ENCODE assay signal across 21 cellular contexts in the genomic region with DNA sequence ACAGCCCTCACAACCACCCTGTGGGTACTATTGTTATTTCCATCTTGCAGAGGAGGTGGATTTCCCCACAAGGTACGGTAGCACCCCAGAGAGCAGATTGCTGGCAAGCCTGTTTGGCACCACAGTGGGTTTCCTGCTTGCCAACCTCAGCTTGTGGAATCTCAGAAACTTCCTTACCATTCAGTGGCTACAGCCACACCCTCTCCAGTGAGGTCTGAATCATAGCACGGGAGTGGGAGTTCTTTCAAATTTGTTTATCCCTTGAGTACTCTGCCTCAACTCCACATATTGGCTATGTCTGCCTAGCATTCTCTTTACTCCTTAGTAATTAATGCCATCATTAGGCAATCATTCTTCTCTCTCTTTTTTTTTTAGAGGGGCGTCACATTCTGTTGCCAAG.
DNase-seq lines count a peak whose midpoint lies in the region; ATAC-seq and TF ChIP-seq lines count a peak whose summit lies in the region.
"Had no signal": no experiment of that assay in that cellular context is flagged by ENCODE, and none has a peak within 500 bp of the region (broad histone marks: within the 10 kb centered on the region; RNA-seq: fewer than 3 reads in every experiment).

No MANE protein-coding gene starts in this region.

- H3K36me3 Mint-ChIP-seq in effector memory CD8-positive, alpha-beta T cell (ENCODE audit: insufficient read depth), result no peaks in the 10 kb centered on the region
- no peaks in the 10 kb centered on the region for H3K36me3 Mint-ChIP-seq in WTC11
- H3K36me3 Mint-ChIP-seq: CD4-positive, CD25-positive, alpha-beta regulatory T cell had no signal

- ATAC-seq in left lung (peak; percentile 27), WTC11 (no peak)
- no peak for ATAC-seq in stimulated activated naive CD8-positive, alpha-beta T cell treated with anti-CD3 and anti-CD28 coated beads, Interleukin-15, amount 100 ng/mL, for 72 hours
- ATAC-seq in effector memory CD8-positive, alpha-beta T cell (replicated peaks), result no peak
- ATAC-seq: left ventricle myocardium superior, Panc1 had no signal

- no peak overlapping the region for H3K27ac ChIP-seq in left lung
- H3K27ac ChIP-seq: adrenal gland, ovary had no signal

- H3K9me3 ChIP-seq in left lung, result peaks cover 0 to 11% of the 10 kb centered on the region in 2 donors
- H3K9me3 ChIP-seq: adrenal gland, ovary, SK-N-SH had no signal

- H3K4me1 ChIP-seq in left lung, result no peaks in the 10 kb centered on the region
- H3K4me1 ChIP-seq: adrenal gland had no signal

- intact Hi-C loops in left lung (cut with DNase I), result no loop called here

- H3K4me3 ChIP-seq in cardiac fibroblast (replicated peaks in 1 of 2; ENCODE audit: low read depth in 2 of 2, low read length in 2 of 2), result no peak overlapping the region
- no peak overlapping the region for H3K4me3 ChIP-seq in left lung
- H3K4me3 ChIP-seq: adrenal gland, ovary had no signal

- H3K36me3 ChIP-seq in left lung, result no peaks in the 10 kb centered on the region
- H3K36me3 ChIP-seq: adrenal gland, ovary had no signal

- H3K27ac Mint-ChIP-seq in stimulated activated naive CD8-positive, alpha-beta T cell treated with anti-CD3 and anti-CD28 coated beads, Interleukin-15, amount 100 ng/mL, for 72 hours, result no peak overlapping the region
- H3K27ac Mint-ChIP-seq in effector memory CD8-positive, alpha-beta T cell, result no peak overlapping the region
- H3K27ac Mint-ChIP-seq in WTC11, result no peak overlapping the region
- H3K27ac Mint-ChIP-seq: CD4-positive, CD25-positive, alpha-beta regulatory T cell; stimulated activated naive CD8-positive, alpha-beta T cell treated with anti-CD3 and anti-CD28 coated beads, Interleukin-15, Interleukin-2, amounts not matched to agents 100 ng/mL and 50 ng/mL, for 24 hours had no signal

- POLR2A ChIA-PET in WTC11 (lab: Charles Lee), result no interaction called here

- H3K9me3 Mint-ChIP-seq in stimulated activated naive CD8-positive, alpha-beta T cell treated with anti-CD3 and anti-CD28 coated beads, Interleukin-15, amount 100 ng/mL, for 72 hours, result peaks cover 5 to 10% of the 10 kb centered on the region in 2 donors
- peaks cover 0 to 6% of the 10 kb centered on the region in 2 donors for H3K9me3 Mint-ChIP-seq in effector memory CD8-positive, alpha-beta T cell
- peaks cover 9% of the 10 kb centered on the region for H3K9me3 Mint-ChIP-seq in WTC11

- CTCF ChIA-PET in WTC11 (lab: Charles Lee), result no interaction called here

- H3K4me3 Mint-ChIP-seq in stimulated activated naive CD8-positive, alpha-beta T cell treated with anti-CD3 and anti-CD28 coated beads, Interleukin-15, amount 100 ng/mL, for 72 hours, result no peak overlapping the region
- no peak overlapping the region for H3K4me3 Mint-ChIP-seq in effector memory CD8-positive, alpha-beta T cell
- no peak overlapping the region for H3K4me3 Mint-ChIP-seq in WTC11
- H3K4me3 Mint-ChIP-seq: CD4-positive, CD25-positive, alpha-beta regulatory T cell; stimulated activated naive CD8-positive, alpha-beta T cell treated with anti-CD3 and anti-CD28 coated beads, Interleukin-15, Interleukin-2, amounts not matched to agents 100 ng/mL and 50 ng/mL, for 24 hours had no signal

- peaks cover 0 to 7% of the 10 kb centered on the region in 2 donors for H3K27me3 ChIP-seq in left lung
- H3K27me3 ChIP-seq: adrenal gland, ovary had no signal

- DNase-seq in AG20443 (ENCODE audit: low spot score) (peak; percentile 29), LoVo (ENCODE audit: low spot score) (peak; percentile 40), cardiac fibroblast (ENCODE audit: low read depth in 2 of 2) (peak; percentile 5 to 66), left lung (no peak), WTC11 (ENCODE audit: low spot score) (no peak)
- no peak for DNase-seq in stimulated activated naive CD8-positive, alpha-beta T cell treated with anti-CD3 and anti-CD28 coated beads, Interleukin-15, amount 100 ng/mL, for 72 hours
- no peak for DNase-seq in effector memory CD8-positive, alpha-beta T cell
- no peak for DNase-seq in activated CD4-positive, alpha-beta T cell treated with anti-CD3 and anti-CD28 coated beads for 1 hour
- DNase-seq: ACHN; activated effector memory CD4-positive, alpha-beta T cell treated with Interleukin-2 at 50 U/mL for 16 hours; adrenal gland; CD4-positive, CD25-positive, alpha-beta regulatory T cell; left ventricle myocardium superior; NCI-H1436 treated with DMSO at 0.1 percent for 48 hours; NCI-H82; ovary; stimulated activated CD4-positive, alpha-beta T cell treated with anti-CD3 and anti-CD28 coated beads, Interleukin-2, amount 100 ng/mL, for 24 hours; T1000 had no signal

- H3K27me3 Mint-ChIP-seq in stimulated activated naive CD8-positive, alpha-beta T cell treated with anti-CD3 and anti-CD28 coated beads, Interleukin-15, amount 100 ng/mL, for 72 hours, result peaks cover 33% of the 10 kb centered on the region
- peaks cover 29 to 50% of the 10 kb centered on the region in 2 donors for H3K27me3 Mint-ChIP-seq in effector memory CD8-positive, alpha-beta T cell
- peaks cover 8% of the 10 kb centered on the region for H3K27me3 Mint-ChIP-seq in WTC11 (ENCODE audit: low read depth)

- no peaks in the 10 kb centered on the region for H3K4me1 Mint-ChIP-seq in stimulated activated naive CD8-positive, alpha-beta T cell treated with anti-CD3 and anti-CD28 coated beads, Interleukin-15, amount 100 ng/mL, for 72 hours
- no peaks in the 10 kb centered on the region for H3K4me1 Mint-ChIP-seq in effector memory CD8-positive, alpha-beta T cell (ENCODE audit: low read depth in 2 of 2)
- peaks cover 2% of the 10 kb centered on the region; the same call in 1 of the 2 replicates for H3K4me1 Mint-ChIP-seq in WTC11
- H3K4me1 Mint-ChIP-seq: CD4-positive, CD25-positive, alpha-beta regulatory T cell had no signal

- TF ChIP-seq CTCF in cardiac fibroblast (IDR thresholded peaks at IDR 0.05; ENCODE audit: low read depth, low read length) (no peak), left lung (IDR thresholded peaks at IDR 0.05) (no peak), WTC11 (IDR thresholded peaks at IDR 0.05) (no peak)

TF ChIP-seq in WTC11, 78 proteins besides CTCF, POLR2A, EP300 and RAD21 (continues in another document):
- TF ChIP-seq JUN (CRISPR knock-in tag; IDR thresholded peaks at IDR 0.05), result no peak
- TF ChIP-seq SP1 (CRISPR knock-in tag; conservative IDR thresholded peaks at IDR 0.05), result no peak
- TF ChIP-seq, protein P1, sequence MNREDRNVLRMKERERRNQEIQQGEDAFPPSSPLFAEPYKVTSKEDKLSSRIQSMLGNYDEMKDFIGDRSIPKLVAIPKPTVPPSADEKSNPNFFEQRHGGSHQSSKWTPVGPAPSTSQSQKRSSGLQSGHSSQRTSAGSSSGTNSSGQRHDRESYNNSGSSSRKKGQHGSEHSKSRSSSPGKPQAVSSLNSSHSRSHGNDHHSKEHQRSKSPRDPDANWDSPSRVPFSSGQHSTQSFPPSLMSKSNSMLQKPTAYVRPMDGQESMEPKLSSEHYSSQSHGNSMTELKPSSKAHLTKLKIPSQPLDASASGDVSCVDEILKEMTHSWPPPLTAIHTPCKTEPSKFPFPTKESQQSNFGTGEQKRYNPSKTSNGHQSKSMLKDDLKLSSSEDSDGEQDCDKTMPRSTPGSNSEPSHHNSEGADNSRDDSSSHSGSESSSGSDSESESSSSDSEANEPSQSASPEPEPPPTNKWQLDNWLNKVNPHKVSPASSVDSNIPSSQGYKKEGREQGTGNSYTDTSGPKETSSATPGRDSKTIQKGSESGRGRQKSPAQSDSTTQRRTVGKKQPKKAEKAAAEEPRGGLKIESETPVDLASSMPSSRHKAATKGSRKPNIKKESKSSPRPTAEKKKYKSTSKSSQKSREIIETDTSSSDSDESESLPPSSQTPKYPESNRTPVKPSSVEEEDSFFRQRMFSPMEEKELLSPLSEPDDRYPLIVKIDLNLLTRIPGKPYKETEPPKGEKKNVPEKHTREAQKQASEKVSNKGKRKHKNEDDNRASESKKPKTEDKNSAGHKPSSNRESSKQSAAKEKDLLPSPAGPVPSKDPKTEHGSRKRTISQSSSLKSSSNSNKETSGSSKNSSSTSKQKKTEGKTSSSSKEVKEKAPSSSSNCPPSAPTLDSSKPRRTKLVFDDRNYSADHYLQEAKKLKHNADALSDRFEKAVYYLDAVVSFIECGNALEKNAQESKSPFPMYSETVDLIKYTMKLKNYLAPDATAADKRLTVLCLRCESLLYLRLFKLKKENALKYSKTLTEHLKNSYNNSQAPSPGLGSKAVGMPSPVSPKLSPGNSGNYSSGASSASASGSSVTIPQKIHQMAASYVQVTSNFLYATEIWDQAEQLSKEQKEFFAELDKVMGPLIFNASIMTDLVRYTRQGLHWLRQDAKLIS (CRISPR knock-in tag; IDR thresholded peaks at IDR 0.05; ENCODE audit: borderline replicate concordance), result no peak
- no peak for TF ChIP-seq ELF4 (CRISPR knock-in tag; IDR thresholded peaks at IDR 0.05; ENCODE audit: low read depth)
- TF ChIP-seq ZNF671 (CRISPR knock-in tag; IDR thresholded peaks at IDR 0.05), result no peak
- no peak for TF ChIP-seq ZNF512 (CRISPR knock-in tag; IDR thresholded peaks at IDR 0.05; ENCODE audit: borderline replicate concordance)

Comparison
In these comparisons a context has a peak if more than half of its experiments do, and no peak if none do; other contexts are left out.
1. DNase-seq: peak in AG20443 (single experiment), LoVo (single experiment) and cardiac fibroblast (2 of 2); none in left lung (0 of 2), stimulated activated naive CD8-positive, alpha-beta T cell treated with anti-CD3 and anti-CD28 coated beads, Interleukin-15, amount 100 ng/mL, for 72 hours (0 of 2), effector memory CD8-positive, alpha-beta T cell (0 of 3), WTC11 (single experiment) and activated CD4-positive, alpha-beta T cell treated with anti-CD3 and anti-CD28 coated beads for 1 hour (single experiment).